ENCODE assay signal across 8 cellular contexts in the genomic region with DNA sequence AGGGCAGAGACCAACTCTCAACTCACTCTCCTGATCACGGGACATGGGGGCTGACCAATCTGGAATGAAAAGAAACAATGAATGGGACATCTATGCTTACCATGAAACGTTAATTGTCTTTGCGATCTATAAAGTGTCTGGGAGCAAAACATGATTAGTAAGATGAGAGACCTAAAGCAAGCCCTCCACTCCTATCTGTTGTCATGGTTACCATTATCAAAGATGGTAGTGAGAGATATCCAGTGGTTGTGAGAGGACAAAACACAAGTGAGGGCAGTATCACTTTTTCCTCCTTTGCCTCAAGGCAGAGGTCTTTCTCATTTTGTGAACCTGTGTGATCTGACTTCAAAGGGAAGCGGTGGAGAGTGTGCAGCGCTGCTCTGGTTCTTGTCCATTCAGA.
"Had no signal": no experiment of that assay in that cellular context is flagged by ENCODE, and none has a peak within 500 bp of the region (broad histone marks: within the 10 kb centered on the region; RNA-seq: fewer than 3 reads in every experiment).

No MANE protein-coding gene starts in this region.

- H2AFZ ChIP-seq: GM23248 had no signal

- H3K4me1 ChIP-seq: HAP-1 had no signal

- DNase-seq: GM23248, GOT3, H7, HFFc6, IMR-90 had no signal

- H3K36me3 ChIP-seq: HAP-1 had no signal

- H3K9ac ChIP-seq: GM23248 had no signal

- ATAC-seq: HCT116 had no signal

- H3K27ac ChIP-seq: GM23248, HL-60 had no signal

- H3K9me3 ChIP-seq: HAP-1 had no signal

- H3K4me3 ChIP-seq: GM23248, HAP-1 had no signal
